ENCODE assay signal across 2 cellular contexts in the genomic region with DNA sequence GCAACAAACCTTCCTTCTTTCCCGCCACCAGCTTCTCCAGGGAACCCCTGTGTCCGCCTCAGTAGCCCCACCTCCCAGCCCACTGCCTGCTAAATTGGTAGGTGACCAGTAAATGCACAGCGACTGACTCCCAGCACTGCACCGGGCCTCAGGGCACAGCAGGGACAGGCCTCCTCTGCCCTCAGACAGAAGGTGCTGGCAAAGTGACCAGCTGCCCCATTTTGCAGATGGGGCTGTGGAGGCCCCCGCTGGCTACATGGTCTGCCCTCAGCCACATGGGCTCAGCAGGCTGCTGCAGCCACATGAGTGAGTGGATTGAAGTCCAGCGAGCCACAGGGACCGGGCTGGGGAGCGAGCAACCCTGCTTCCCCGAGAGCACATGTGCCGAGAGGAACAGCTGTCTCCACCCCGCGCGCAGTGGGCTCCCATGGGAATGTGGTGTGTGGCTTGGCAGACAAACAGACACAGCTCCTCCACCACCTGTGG.
TF ChIP-seq lines count a peak whose summit lies in the region.

No MANE protein-coding gene starts in this region.

TF ChIP-seq in HepG2, 621 proteins besides CTCF, POLR2A, EP300 and RAD21 (continues in another document):
- TF ChIP-seq SATB2 (CRISPR knock-in tag; IDR thresholded peaks at IDR 0.05) (no peak), SNAI1 (CRISPR knock-in tag; IDR thresholded peaks at IDR 0.05; ENCODE audit: borderline replicate concordance) (no peak), ZNF263 (CRISPR knock-in tag; IDR thresholded peaks at IDR 0.05) (no peak), ZNF317 (CRISPR knock-in tag; IDR thresholded peaks at IDR 0.05) (no peak), NFRKB (IDR thresholded peaks at IDR 0.05) (no peak), ZNF12 (CRISPR knock-in tag; IDR thresholded peaks at IDR 0.05) (no peak), MAFG (CRISPR knock-in tag; IDR thresholded peaks at IDR 0.05) (peak; percentile 37; the same call in 1 of the 2 replicates), RFXAP (CRISPR knock-in tag; IDR thresholded peaks at IDR 0.05; ENCODE audit: borderline replicate concordance) (no peak), SMC3 (IDR thresholded peaks at IDR 0.05; ENCODE audit: low read length) (no peak), GABPB1 (CRISPR knock-in tag; IDR thresholded peaks at IDR 0.05) (no peak), JDP2 (CRISPR knock-in tag; IDR thresholded peaks at IDR 0.05; ENCODE audit: borderline replicate concordance) (no peak), ARHGAP35 (CRISPR knock-in tag; IDR thresholded peaks at IDR 0.05; ENCODE audit: borderline replicate concordance) (no peak), MTF1 (CRISPR knock-in tag; IDR thresholded peaks at IDR 0.05) (no peak), ZNF230 (CRISPR knock-in tag; IDR thresholded peaks at IDR 0.05) (no peak), ZFYVE20 (CRISPR knock-in tag; IDR thresholded peaks at IDR 0.05; ENCODE audit: borderline replicate concordance, low read depth) (no peak), ZNF557 (CRISPR knock-in tag; IDR thresholded peaks at IDR 0.05) (no peak), U2AF2 (IDR thresholded peaks at IDR 0.05; ENCODE audit: low read depth, low read length) (no peak), ZNF629 (CRISPR knock-in tag; conservative IDR thresholded peaks at IDR 0.05) (peak; percentile 98), ZNF556 (CRISPR knock-in tag; IDR thresholded peaks at IDR 0.05; ENCODE audit: borderline replicate concordance) (no peak), ZNF891 (CRISPR knock-in tag; IDR thresholded peaks at IDR 0.05) (0 out of 2 replicates have a peak, but pooled peaks have one; percentile 33), ZNF772 (CRISPR knock-in tag; IDR thresholded peaks at IDR 0.05) (0 out of 2 replicates have a peak, but pooled peaks have one; percentile 30), SRSF4 (IDR thresholded peaks at IDR 0.05; ENCODE audit: low read depth, low read length, poor library complexity, severe bottlenecking) (no peak), E2F2 (CRISPR knock-in tag; IDR thresholded peaks at IDR 0.05; ENCODE audit: borderline replicate concordance) (no peak), ZNF253 (CRISPR knock-in tag; IDR thresholded peaks at IDR 0.05; ENCODE audit: borderline replicate concordance) (no peak), ZNF337 (CRISPR knock-in tag; IDR thresholded peaks at IDR 0.05; ENCODE audit: borderline replicate concordance, low read depth) (no peak), KDM6A (CRISPR knock-in tag; IDR thresholded peaks at IDR 0.05; ENCODE audit: low read depth) (no peak), ZNF431 (CRISPR knock-in tag; IDR thresholded peaks at IDR 0.05; ENCODE audit: borderline replicate concordance, low read depth) (no peak), ZFP62 (CRISPR knock-in tag; IDR thresholded peaks at IDR 0.05) (no peak), DPF2 (CRISPR knock-in tag; IDR thresholded peaks at IDR 0.05; ENCODE audit: borderline replicate concordance, low read depth) (no peak)
- TF ChIP-seq, protein P1, sequence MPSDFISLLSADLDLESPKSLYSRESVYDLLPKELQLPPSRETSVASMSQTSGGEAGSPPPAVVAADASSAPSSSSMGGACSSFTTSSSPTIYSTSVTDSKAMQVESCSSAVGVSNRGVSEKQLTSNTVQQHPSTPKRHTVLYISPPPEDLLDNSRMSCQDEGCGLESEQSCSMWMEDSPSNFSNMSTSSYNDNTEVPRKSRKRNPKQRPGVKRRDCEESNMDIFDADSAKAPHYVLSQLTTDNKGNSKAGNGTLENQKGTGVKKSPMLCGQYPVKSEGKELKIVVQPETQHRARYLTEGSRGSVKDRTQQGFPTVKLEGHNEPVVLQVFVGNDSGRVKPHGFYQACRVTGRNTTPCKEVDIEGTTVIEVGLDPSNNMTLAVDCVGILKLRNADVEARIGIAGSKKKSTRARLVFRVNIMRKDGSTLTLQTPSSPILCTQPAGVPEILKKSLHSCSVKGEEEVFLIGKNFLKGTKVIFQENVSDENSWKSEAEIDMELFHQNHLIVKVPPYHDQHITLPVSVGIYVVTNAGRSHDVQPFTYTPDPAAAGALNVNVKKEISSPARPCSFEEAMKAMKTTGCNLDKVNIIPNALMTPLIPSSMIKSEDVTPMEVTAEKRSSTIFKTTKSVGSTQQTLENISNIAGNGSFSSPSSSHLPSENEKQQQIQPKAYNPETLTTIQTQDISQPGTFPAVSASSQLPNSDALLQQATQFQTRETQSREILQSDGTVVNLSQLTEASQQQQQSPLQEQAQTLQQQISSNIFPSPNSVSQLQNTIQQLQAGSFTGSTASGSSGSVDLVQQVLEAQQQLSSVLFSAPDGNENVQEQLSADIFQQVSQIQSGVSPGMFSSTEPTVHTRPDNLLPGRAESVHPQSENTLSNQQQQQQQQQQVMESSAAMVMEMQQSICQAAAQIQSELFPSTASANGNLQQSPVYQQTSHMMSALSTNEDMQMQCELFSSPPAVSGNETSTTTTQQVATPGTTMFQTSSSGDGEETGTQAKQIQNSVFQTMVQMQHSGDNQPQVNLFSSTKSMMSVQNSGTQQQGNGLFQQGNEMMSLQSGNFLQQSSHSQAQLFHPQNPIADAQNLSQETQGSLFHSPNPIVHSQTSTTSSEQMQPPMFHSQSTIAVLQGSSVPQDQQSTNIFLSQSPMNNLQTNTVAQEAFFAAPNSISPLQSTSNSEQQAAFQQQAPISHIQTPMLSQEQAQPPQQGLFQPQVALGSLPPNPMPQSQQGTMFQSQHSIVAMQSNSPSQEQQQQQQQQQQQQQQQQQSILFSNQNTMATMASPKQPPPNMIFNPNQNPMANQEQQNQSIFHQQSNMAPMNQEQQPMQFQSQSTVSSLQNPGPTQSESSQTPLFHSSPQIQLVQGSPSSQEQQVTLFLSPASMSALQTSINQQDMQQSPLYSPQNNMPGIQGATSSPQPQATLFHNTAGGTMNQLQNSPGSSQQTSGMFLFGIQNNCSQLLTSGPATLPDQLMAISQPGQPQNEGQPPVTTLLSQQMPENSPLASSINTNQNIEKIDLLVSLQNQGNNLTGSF (CRISPR knock-in tag; IDR thresholded peaks at IDR 0.05), result no peak
- TF ChIP-seq, protein P2, sequence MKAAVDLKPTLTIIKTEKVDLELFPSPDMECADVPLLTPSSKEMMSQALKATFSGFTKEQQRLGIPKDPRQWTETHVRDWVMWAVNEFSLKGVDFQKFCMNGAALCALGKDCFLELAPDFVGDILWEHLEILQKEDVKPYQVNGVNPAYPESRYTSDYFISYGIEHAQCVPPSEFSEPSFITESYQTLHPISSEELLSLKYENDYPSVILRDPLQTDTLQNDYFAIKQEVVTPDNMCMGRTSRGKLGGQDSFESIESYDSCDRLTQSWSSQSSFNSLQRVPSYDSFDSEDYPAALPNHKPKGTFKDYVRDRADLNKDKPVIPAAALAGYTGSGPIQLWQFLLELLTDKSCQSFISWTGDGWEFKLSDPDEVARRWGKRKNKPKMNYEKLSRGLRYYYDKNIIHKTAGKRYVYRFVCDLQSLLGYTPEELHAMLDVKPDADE (CRISPR knock-in tag; IDR thresholded peaks at IDR 0.05), result no peak

TF ChIP-seq in GM12878, 131 proteins besides CTCF, POLR2A, EP300 and RAD21:
- TF ChIP-seq MEF2B (IDR thresholded peaks at IDR 0.05; ENCODE audit: partially characterized antibody, poor library complexity, severe bottlenecking), result peak; percentile 14
- no peak for TF ChIP-seq ZBTB40 (IDR thresholded peaks at IDR 0.05; ENCODE audit: borderline replicate concordance)
- 0 out of 4 replicates have a peak, but pooled peaks of 1 of the 2 experiments have one; percentile 6 for TF ChIP-seq BHLHE40 (IDR thresholded peaks at IDR 0.05; ENCODE audit: borderline replicate concordance in 1 of 2, low read depth in 2 of 2, low read length in 1 of 2)
- no peak for TF ChIP-seq GATAD2B (conservative IDR thresholded peaks at IDR 0.05; ENCODE audit: low read depth)
- no peak for TF ChIP-seq WRNIP1 (IDR thresholded peaks at IDR 0.05; ENCODE audit: borderline replicate concordance, low read depth, low read length)
- TF ChIP-seq TCF12 (IDR thresholded peaks at IDR 0.05; ENCODE audit: low read depth, low read length), result 0 out of 2 replicates have a peak, but pooled peaks have one; percentile 13
- no peak for TF ChIP-seq HCFC1 (IDR thresholded peaks at IDR 0.05; ENCODE audit: low read length)
